8 cellular contexts compared by ENCODE assay signal in the genomic region with DNA sequence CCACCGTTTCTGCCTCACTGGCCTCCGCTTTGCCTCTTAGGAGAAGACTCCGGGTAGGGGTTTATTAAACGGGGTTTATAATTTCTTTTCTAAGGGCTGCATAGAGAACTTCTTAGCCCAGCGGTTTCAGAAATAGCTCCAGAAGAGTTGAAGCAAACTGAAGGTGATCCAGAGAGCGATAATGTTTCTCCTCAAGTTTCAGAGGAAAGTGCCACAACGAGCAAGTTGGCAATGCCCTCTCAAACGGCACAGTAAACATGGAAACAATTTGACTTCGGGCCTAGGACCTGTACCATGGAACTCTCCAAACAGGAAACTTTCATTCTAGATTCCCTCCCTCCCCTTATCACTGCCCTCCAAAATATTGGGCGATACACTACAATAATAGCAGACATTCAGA. TPM values are rescaled to one million over a fixed set of nuclear protein-coding genes. Genes with fewer than 3 reads are reported as not detected.
DNase-seq lines count a peak whose midpoint lies in the region; ATAC-seq and TF ChIP-seq lines count a peak whose summit lies in the region.

No MANE protein-coding gene starts in this region.

- no peaks in the 10 kb centered on the region for H3K9me3 Mint-ChIP-seq in IgD-negative memory B cell
- H3K9me3 Mint-ChIP-seq in chondrocyte (ENCODE audit: low read depth): no peaks in the 10 kb centered on the region

- peak overlapping the region; percentile 91 for H3K27ac ChIP-seq in 22Rv1

- DNase-seq in chondrocyte (ENCODE audit: low spot score) (no peak), myocyte (ENCODE audit: low read depth) (peak; percentile 18), NCI-H1694 treated with DMSO at 0.1 percent for 48 hours (lab: John Stamatoyannopoulos, UW) (no peak), SK-N-DZ (ENCODE audit: low spot score) (no peak)

- TF ChIP-seq CTCF in 22Rv1 (IDR thresholded peaks at IDR 0.05): no peak
- TF ChIP-seq CTCF in chondrocyte (IDR thresholded peaks at IDR 0.05): no peak

- H3K27me3 Mint-ChIP-seq in IgD-negative memory B cell (no peaks in the 10 kb centered on the region), chondrocyte (ENCODE audit: low read depth) (no peaks in the 10 kb centered on the region)

- peak overlapping the region; percentile 46 to 98 (median 87) for H3K27ac Mint-ChIP-seq in IgD-negative memory B cell
- H3K27ac Mint-ChIP-seq in chondrocyte (ENCODE audit: unreplicated experiment): peak overlapping the region; percentile 93

- H3K36me3 Mint-ChIP-seq in IgD-negative memory B cell: peaks cover 2% of the 10 kb centered on the region
- peaks cover 5% of the 10 kb centered on the region for H3K36me3 Mint-ChIP-seq in chondrocyte (ENCODE audit: low read depth)

- peak overlapping the region; percentile 96 to 100 (median 100) for H3K4me3 Mint-ChIP-seq in IgD-negative memory B cell
- H3K4me3 Mint-ChIP-seq in chondrocyte (ENCODE audit: unreplicated experiment): peak overlapping the region; percentile 93

- no peak for ATAC-seq in HG03045 (IDR thresholded peaks at IDR 0.05; ENCODE audit: unreplicated experiment)
- ATAC-seq in HG03520 (IDR thresholded peaks at IDR 0.05; ENCODE audit: unreplicated experiment): no peak

- H3K4me1 Mint-ChIP-seq in IgD-negative memory B cell: peaks cover 14 to 28% (median 18%) of the 10 kb centered on the region in 3 donors
- H3K4me1 Mint-ChIP-seq in chondrocyte (ENCODE audit: low read depth): peaks cover 18% of the 10 kb centered on the region

RNA-seq across cellular contexts. Expression of a gene that starts 1.0 kb away (rescaled TPM):
- 44.5 TPM for polyA plus RNA-seq in IgD-negative memory B cell
- total RNA-seq in chondrocyte (56.3 to 62.2 TPM (median 58.1 TPM) in 3 replicates), myocyte (187 and 265 TPM in 2 replicates)
- 87.8 TPM for polyA plus RNA-seq in myocyte (2012)
- polyA plus RNA-seq in SK-N-DZ (2014; cell fraction: cytosol; rRNA removed): 288 and 300 TPM in 2 replicates
- polyA plus RNA-seq in SK-N-DZ (2014; cell fraction: nucleus; rRNA removed): 188 and 225 TPM in 2 replicates

RNA-seq across cellular contexts. Expression of a gene that starts 23.1 kb away (rescaled TPM):
- 53.3 TPM for polyA plus RNA-seq in IgD-negative memory B cell
- total RNA-seq in chondrocyte (59.5 to 80.3 TPM (median 66.7 TPM) in 3 replicates), myocyte (142 and 170 TPM in 2 replicates)
- polyA plus RNA-seq in myocyte (2012): 94.5 TPM
- 86.2 and 100 TPM in 2 replicates for polyA plus RNA-seq in SK-N-DZ (2014; cell fraction: cytosol; rRNA removed)
- polyA plus RNA-seq in SK-N-DZ (2014; cell fraction: nucleus; rRNA removed): 709 and 714 TPM in 2 replicates
